18 cellular contexts compared by ENCODE assay signal in the genomic region with DNA sequence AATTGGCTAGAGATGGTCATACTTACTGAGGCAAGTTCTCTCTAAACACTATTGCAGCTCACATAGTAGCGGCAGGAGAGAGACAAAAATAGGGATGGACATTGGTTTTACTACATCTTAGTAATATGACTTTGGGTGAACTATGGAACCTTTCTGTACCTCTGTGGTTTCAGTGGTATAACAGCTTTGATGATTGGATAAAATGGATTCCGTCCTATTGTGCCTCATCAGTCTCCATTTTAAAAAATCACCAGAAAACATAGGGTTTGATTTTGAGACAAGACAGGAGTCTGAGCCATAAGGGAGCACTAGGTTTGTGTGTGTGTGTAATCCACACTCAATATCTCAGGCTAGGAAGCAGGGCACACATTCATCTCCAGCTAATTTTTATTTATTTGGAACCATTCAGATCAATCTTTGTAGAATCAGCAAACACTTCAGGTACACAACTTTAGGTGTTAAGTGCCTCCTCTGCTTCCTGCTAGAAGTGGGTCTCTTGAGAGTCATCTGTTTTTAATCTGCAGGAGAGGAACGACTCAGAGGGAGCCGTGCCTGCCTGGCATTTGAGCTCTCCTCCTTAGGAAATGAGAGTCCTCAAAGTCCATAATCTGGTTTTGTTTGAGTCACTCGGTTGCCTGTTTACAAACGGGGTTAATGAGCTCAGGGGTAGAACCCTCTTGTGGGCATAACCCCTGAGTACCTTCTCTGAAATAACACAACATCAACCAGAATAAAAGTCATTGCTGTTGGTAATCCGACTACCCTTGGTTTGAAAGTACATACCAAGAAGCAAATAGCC.
DNase-seq lines count a peak whose midpoint lies in the region; ATAC-seq and TF ChIP-seq lines count a peak whose summit lies in the region.
"Had no signal": no experiment of that assay in that cellular context is flagged by ENCODE, and none has a peak within 500 bp of the region (broad histone marks: within the 10 kb centered on the region; RNA-seq: fewer than 3 reads in every experiment).

No MANE protein-coding gene starts in this region.

- no peaks in the 10 kb centered on the region for H3K27me3 Mint-ChIP-seq in osteocyte (ENCODE audit: unreplicated experiment)

- no peaks in the 10 kb centered on the region for H3K9me3 ChIP-seq in MG63
- H3K9me3 ChIP-seq: Caco-2 had no signal

- H3K4me3 Mint-ChIP-seq in osteocyte (ENCODE audit: unreplicated experiment), result no peak overlapping the region
- H3K4me3 Mint-ChIP-seq: activated naive CD8-positive, alpha-beta T cell; nephron progenitor cell had no signal

- peaks cover 7% of the 10 kb centered on the region for H3K4me1 Mint-ChIP-seq in osteocyte (ENCODE audit: unreplicated experiment)

- no peaks in the 10 kb centered on the region for H3K27me3 ChIP-seq in MG63

- H3K36me3 ChIP-seq in MG63, result no peaks in the 10 kb centered on the region

- TF ChIP-seq POLR2A in GM18505 (IDR thresholded peaks at IDR 0.05; ENCODE audit: borderline replicate concordance, extremely low read depth, insufficient read depth, insufficient read length), result no peak

- peaks cover 14% of the 10 kb centered on the region for H3K9me3 Mint-ChIP-seq in osteocyte (ENCODE audit: unreplicated experiment)

- no peak overlapping the region for H3K27ac Mint-ChIP-seq in osteocyte (ENCODE audit: unreplicated experiment)
- H3K27ac Mint-ChIP-seq: activated naive CD8-positive, alpha-beta T cell; nephron progenitor cell had no signal

- DNase-seq in NCI-H748 (lab: John Stamatoyannopoulos, UW; ENCODE audit: unreplicated experiment), result peak; percentile 12
- DNase-seq in NCI-H748 treated with DMSO at 0.1 percent for 48 hours (lab: John Stamatoyannopoulos, UW), result no peak
- DNase-seq in MG63, result peak; percentile 9
- peak; percentile 66 for DNase-seq in fibroblast of gingiva (ENCODE audit: low read depth)
- DNase-seq in renal cortical epithelial cell (ENCODE audit: low read depth), result peak; percentile 89
- no peak for DNase-seq in osteocyte (ENCODE audit: extremely low spot score, unreplicated experiment)
- DNase-seq in stimulated activated naive CD8-positive, alpha-beta T cell treated with anti-CD3 and anti-CD28 coated beads, Interleukin-15, Interleukin-2, amounts not matched to agents 100 U/mL and 50 U/mL, for 24 hours, result no peak
- DNase-seq: activated CD4-positive, alpha-beta T cell treated with anti-CD3 and anti-CD28 coated beads, Interleukin-2, amount 50 U/mL, for 48 hours; activated T-cell treated with anti-CD3 and anti-CD28 coated beads, Interleukin-2, amount 50 U/mL, for 48 hours; Caco-2; effector memory CD4-positive, alpha-beta T cell; foreskin melanocyte; NCI-H2081; nephron progenitor cell; T-helper 1 cell had no signal

- ATAC-seq in GM18505 (IDR thresholded peaks at IDR 0.05; ENCODE audit: unreplicated experiment), result no peak
- no peak for ATAC-seq in stimulated activated naive CD8-positive, alpha-beta T cell treated with anti-CD3 and anti-CD28 coated beads, Interleukin-15, Interleukin-2, amounts not matched to agents 100 U/mL and 50 U/mL, for 24 hours
- ATAC-seq: HCT116 had no signal

- H3K36me3 Mint-ChIP-seq in osteocyte (ENCODE audit: unreplicated experiment), result no peaks in the 10 kb centered on the region
- H3K36me3 Mint-ChIP-seq: activated naive CD8-positive, alpha-beta T cell had no signal

- no peak for TF ChIP-seq CTCF in osteocyte (IDR thresholded peaks at IDR 0.05)

- no peak overlapping the region for H3K4me3 ChIP-seq in MG63

Comparison
In these comparisons a context has a peak if more than half of its experiments do, and no peak if none do; other contexts are left out.
1. DNase-seq: peak in NCI-H748 (single experiment), MG63 (single experiment), fibroblast of gingiva (single experiment) and renal cortical epithelial cell (single experiment); none in NCI-H748 treated with DMSO at 0.1 percent for 48 hours (single experiment), osteocyte (single experiment) and stimulated activated naive CD8-positive, alpha-beta T cell treated with anti-CD3 and anti-CD28 coated beads, Interleukin-15, Interleukin-2, amounts not matched to agents 100 U/mL and 50 U/mL, for 24 hours (single experiment).